ENCODE assay signal across 2 cellular contexts in genomic region chr5:133919148-133920136, GRCh38.
TF ChIP-seq lines count a peak whose summit lies in the region.

No MANE protein-coding gene starts in this region.

TF ChIP-seq in K562, 482 proteins besides CTCF, POLR2A, EP300 and RAD21:
- TF ChIP-seq, protein P1, sequence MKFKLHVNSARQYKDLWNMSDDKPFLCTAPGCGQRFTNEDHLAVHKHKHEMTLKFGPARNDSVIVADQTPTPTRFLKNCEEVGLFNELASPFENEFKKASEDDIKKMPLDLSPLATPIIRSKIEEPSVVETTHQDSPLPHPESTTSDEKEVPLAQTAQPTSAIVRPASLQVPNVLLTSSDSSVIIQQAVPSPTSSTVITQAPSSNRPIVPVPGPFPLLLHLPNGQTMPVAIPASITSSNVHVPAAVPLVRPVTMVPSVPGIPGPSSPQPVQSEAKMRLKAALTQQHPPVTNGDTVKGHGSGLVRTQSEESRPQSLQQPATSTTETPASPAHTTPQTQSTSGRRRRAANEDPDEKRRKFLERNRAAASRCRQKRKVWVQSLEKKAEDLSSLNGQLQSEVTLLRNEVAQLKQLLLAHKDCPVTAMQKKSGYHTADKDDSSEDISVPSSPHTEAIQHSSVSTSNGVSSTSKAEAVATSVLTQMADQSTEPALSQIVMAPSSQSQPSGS (CRISPR knock-in tag; IDR thresholded peaks at IDR 0.05): no peak
- TF ChIP-seq, protein P2, sequence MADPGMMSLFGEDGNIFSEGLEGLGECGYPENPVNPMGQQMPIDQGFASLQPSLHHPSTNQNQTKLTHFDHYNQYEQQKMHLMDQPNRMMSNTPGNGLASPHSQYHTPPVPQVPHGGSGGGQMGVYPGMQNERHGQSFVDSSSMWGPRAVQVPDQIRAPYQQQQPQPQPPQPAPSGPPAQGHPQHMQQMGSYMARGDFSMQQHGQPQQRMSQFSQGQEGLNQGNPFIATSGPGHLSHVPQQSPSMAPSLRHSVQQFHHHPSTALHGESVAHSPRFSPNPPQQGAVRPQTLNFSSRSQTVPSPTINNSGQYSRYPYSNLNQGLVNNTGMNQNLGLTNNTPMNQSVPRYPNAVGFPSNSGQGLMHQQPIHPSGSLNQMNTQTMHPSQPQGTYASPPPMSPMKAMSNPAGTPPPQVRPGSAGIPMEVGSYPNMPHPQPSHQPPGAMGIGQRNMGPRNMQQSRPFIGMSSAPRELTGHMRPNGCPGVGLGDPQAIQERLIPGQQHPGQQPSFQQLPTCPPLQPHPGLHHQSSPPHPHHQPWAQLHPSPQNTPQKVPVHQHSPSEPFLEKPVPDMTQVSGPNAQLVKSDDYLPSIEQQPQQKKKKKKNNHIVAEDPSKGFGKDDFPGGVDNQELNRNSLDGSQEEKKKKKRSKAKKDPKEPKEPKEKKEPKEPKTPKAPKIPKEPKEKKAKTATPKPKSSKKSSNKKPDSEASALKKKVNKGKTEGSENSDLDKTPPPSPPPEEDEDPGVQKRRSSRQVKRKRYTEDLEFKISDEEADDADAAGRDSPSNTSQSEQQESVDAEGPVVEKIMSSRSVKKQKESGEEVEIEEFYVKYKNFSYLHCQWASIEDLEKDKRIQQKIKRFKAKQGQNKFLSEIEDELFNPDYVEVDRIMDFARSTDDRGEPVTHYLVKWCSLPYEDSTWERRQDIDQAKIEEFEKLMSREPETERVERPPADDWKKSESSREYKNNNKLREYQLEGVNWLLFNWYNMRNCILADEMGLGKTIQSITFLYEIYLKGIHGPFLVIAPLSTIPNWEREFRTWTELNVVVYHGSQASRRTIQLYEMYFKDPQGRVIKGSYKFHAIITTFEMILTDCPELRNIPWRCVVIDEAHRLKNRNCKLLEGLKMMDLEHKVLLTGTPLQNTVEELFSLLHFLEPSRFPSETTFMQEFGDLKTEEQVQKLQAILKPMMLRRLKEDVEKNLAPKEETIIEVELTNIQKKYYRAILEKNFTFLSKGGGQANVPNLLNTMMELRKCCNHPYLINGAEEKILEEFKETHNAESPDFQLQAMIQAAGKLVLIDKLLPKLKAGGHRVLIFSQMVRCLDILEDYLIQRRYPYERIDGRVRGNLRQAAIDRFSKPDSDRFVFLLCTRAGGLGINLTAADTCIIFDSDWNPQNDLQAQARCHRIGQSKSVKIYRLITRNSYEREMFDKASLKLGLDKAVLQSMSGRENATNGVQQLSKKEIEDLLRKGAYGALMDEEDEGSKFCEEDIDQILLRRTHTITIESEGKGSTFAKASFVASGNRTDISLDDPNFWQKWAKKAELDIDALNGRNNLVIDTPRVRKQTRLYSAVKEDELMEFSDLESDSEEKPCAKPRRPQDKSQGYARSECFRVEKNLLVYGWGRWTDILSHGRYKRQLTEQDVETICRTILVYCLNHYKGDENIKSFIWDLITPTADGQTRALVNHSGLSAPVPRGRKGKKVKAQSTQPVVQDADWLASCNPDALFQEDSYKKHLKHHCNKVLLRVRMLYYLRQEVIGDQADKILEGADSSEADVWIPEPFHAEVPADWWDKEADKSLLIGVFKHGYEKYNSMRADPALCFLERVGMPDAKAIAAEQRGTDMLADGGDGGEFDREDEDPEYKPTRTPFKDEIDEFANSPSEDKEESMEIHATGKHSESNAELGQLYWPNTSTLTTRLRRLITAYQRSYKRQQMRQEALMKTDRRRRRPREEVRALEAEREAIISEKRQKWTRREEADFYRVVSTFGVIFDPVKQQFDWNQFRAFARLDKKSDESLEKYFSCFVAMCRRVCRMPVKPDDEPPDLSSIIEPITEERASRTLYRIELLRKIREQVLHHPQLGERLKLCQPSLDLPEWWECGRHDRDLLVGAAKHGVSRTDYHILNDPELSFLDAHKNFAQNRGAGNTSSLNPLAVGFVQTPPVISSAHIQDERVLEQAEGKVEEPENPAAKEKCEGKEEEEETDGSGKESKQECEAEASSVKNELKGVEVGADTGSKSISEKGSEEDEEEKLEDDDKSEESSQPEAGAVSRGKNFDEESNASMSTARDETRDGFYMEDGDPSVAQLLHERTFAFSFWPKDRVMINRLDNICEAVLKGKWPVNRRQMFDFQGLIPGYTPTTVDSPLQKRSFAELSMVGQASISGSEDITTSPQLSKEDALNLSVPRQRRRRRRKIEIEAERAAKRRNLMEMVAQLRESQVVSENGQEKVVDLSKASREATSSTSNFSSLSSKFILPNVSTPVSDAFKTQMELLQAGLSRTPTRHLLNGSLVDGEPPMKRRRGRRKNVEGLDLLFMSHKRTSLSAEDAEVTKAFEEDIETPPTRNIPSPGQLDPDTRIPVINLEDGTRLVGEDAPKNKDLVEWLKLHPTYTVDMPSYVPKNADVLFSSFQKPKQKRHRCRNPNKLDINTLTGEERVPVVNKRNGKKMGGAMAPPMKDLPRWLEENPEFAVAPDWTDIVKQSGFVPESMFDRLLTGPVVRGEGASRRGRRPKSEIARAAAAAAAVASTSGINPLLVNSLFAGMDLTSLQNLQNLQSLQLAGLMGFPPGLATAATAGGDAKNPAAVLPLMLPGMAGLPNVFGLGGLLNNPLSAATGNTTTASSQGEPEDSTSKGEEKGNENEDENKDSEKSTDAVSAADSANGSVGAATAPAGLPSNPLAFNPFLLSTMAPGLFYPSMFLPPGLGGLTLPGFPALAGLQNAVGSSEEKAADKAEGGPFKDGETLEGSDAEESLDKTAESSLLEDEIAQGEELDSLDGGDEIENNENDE (IDR thresholded peaks at IDR 0.05; ENCODE audit: low read depth, low read length): no peak
TF ChIP-seq in K562: peak in this region for 0.

TF ChIP-seq in HEK293T, 16 proteins besides CTCF, POLR2A, EP300 and RAD21:
- TF ChIP-seq BHLHE40 (IDR thresholded peaks at IDR 0.05; ENCODE audit: borderline replicate concordance) (no peak), HDGF (IDR thresholded peaks at IDR 0.05; ENCODE audit: borderline replicate concordance) (no peak), LEF1 (IDR thresholded peaks at IDR 0.05; ENCODE audit: borderline replicate concordance) (no peak), FOXM1 (IDR thresholded peaks at IDR 0.05; ENCODE audit: borderline replicate concordance) (no peak), NFRKB (IDR thresholded peaks at IDR 0.05) (no peak), ZNF384 (IDR thresholded peaks at IDR 0.05) (no peak), FOXK2 (IDR thresholded peaks at IDR 0.05) (no peak), L3MBTL2 (conservative IDR thresholded peaks at IDR 0.05) (no peak), FOXA1 (IDR thresholded peaks at IDR 0.05) (no peak), SP1 (IDR thresholded peaks at IDR 0.05) (no peak), SUZ12 (IDR thresholded peaks at IDR 0.05) (no peak), TARDBP (IDR thresholded peaks at IDR 0.05) (no peak), ARNT (IDR thresholded peaks at IDR 0.05) (no peak), CTBP1 (IDR thresholded peaks at IDR 0.05; ENCODE audit: borderline replicate concordance) (no peak), ELF4 (IDR thresholded peaks at IDR 0.05) (no peak)
- TF ChIP-seq, protein P3, sequence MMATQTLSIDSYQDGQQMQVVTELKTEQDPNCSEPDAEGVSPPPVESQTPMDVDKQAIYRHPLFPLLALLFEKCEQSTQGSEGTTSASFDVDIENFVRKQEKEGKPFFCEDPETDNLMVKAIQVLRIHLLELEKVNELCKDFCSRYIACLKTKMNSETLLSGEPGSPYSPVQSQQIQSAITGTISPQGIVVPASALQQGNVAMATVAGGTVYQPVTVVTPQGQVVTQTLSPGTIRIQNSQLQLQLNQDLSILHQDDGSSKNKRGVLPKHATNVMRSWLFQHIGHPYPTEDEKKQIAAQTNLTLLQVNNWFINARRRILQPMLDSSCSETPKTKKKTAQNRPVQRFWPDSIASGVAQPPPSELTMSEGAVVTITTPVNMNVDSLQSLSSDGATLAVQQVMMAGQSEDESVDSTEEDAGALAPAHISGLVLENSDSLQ (IDR thresholded peaks at IDR 0.05): no peak
